Comparison of ENCODE assay signal across 13 cellular contexts in genomic region chr13:26923824-26924605, GRCh38.
A peak's percentile ranks its signal among the peaks of the same experiment; 100 is the strongest.
DNase-seq lines count a peak whose midpoint lies in the region; ATAC-seq, FAIRE-seq and TF ChIP-seq lines count a peak whose summit lies in the region.
"Had no signal": no experiment of that assay in that cellular context is flagged by ENCODE, and none has a peak within 500 bp of the region (broad histone marks: within the 10 kb centered on the region; RNA-seq: fewer than 3 reads in every experiment).

No MANE protein-coding gene starts in this region.

- 27% methylated on average over 7 of the region's 7 CpGs for WGBS in SK-N-SH (ENCODE audit: low lambda C conversion rate)

- H3K27me3 ChIP-seq in SK-N-SH (ENCODE audit: insufficient read depth) (0 out of 2 replicates have a peak, but pooled peaks cover 9% of the 10 kb centered on the region), parathyroid adenoma (ENCODE audit: control insufficient read depth, insufficient read depth, low read length) (no peaks in the 10 kb centered on the region)

- H3F3A ChIP-seq in SK-N-SH (replicated peaks; ENCODE audit: insufficient read depth): no peaks in the 10 kb centered on the region

- no peak for FAIRE-seq in GM12891 (lab: Jason Lieb, UNC)
- FAIRE-seq: frontal cortex had no signal

- H3K79me2 ChIP-seq in SK-N-SH (ENCODE audit: insufficient read depth) (no peaks in the 10 kb centered on the region), parathyroid adenoma (no peaks in the 10 kb centered on the region)

- POLR2A ChIA-PET in SK-N-SH (lab: Yijun Ruan, JAX): no interaction called here

- TF ChIP-seq EP300 in SK-N-SH (IDR thresholded peaks at IDR 0.05; ENCODE audit: borderline replicate concordance in 1 of 2, low read depth in 1 of 2, low read length in 1 of 2): no peak

- no peak for ATAC-seq in HG03175 (IDR thresholded peaks at IDR 0.05; ENCODE audit: unreplicated experiment)
- no peak for ATAC-seq in activated CD4-positive, CD25-positive, alpha-beta regulatory T cell treated with anti-CD3 and anti-CD28 coated beads, Interleukin-2, amount 50 U/mL, for 24 hours

- H3K9ac ChIP-seq in SK-N-SH (no peak overlapping the region), parathyroid adenoma (no peak overlapping the region)

- H3K27ac ChIP-seq in SK-N-SH (ENCODE audit: low read depth in 2 of 2, low read length in 1 of 2) (no peak overlapping the region), parathyroid adenoma (no peak overlapping the region)
- H3K27ac ChIP-seq: coronary artery had no signal

- TF ChIP-seq CTCF in SK-N-SH (IDR thresholded peaks at IDR 0.05): no peak
- no peak for TF ChIP-seq CTCF in fibroblast of pulmonary artery (IDR thresholded peaks at IDR 0.05; ENCODE audit: low read length, missing control alignments)
- no peak for TF ChIP-seq CTCF in parathyroid adenoma (IDR thresholded peaks at IDR 0.05)

- no peaks in the 10 kb centered on the region for H4K20me1 ChIP-seq in SK-N-SH (ENCODE audit: insufficient read depth)

- no peak for TF ChIP-seq RAD21 in SK-N-SH (IDR thresholded peaks at IDR 0.05; ENCODE audit: low read length)

- H3K4me1 ChIP-seq in SK-N-SH (ENCODE audit: control insufficient read depth in 1 of 2, insufficient read depth in 2 of 2, low read depth in 1 of 2, low read length in 1 of 2) (no peaks in the 10 kb centered on the region; a peak in 1 of 4 replicates), parathyroid adenoma (no peaks in the 10 kb centered on the region)

- CTCF ChIA-PET in SK-N-SH (lab: Yijun Ruan, JAX): interaction anchor here (1.0 to 1.1 kb wide), 3 partner anchors 23 to 226 kb away, joined by 3 read pairs; no protein-coding TSS in a partner anchor

- H3K9me2 ChIP-seq in SK-N-SH: no peaks in the 10 kb centered on the region

- no peak for TF ChIP-seq POLR2A in GM12891 (IDR thresholded peaks at IDR 0.05; ENCODE audit: low read depth, low read length)

- H2AFZ ChIP-seq in SK-N-SH (ENCODE audit: low read depth) (no peak overlapping the region), parathyroid adenoma (no peak overlapping the region)

- DNase-seq in GM04504 (ENCODE audit: low read depth) (peak; percentile 17), SK-N-SH (no peak), fibroblast of pulmonary artery (ENCODE audit: low read depth) (peak; percentile 80), GM12891 (ENCODE audit: insufficient read length, low spot score) (no peak)
- DNase-seq: activated naive CD4-positive, alpha-beta T cell treated with anti-CD3 and anti-CD28 coated beads for 36 hours; NCI-H1436; SHP77 treated with DMSO at 0.1 percent for 48 hours had no signal

- H3K36me3 ChIP-seq in SK-N-SH (replicated peaks in 1 of 2; ENCODE audit: control insufficient read depth in 1 of 2, insufficient read depth in 2 of 2, low read length in 1 of 2) (no peaks in the 10 kb centered on the region), parathyroid adenoma (ENCODE audit: control insufficient read depth, insufficient read depth, low read length) (no peaks in the 10 kb centered on the region)

- H3K9me3 ChIP-seq in SK-N-SH (no peaks in the 10 kb centered on the region), parathyroid adenoma (ENCODE audit: control insufficient read depth, low read length) (no peaks in the 10 kb centered on the region)

- H3K4me2 ChIP-seq in SK-N-SH (no peak overlapping the region), parathyroid adenoma (ENCODE audit: low read length) (peak overlapping the region; percentile 30)
- H3K4me2 ChIP-seq: smooth muscle cell had no signal

- H3K4me3 ChIP-seq in SK-N-SH (ENCODE audit: low read depth in 2 of 2, low read length in 1 of 2) (peak overlapping the region in 1 of 2 experiments; percentile 20; a peak in 1 of 4 replicates), fibroblast of pulmonary artery (replicated peaks; ENCODE audit: low read depth, low read length) (no peak overlapping the region), parathyroid adenoma (ENCODE audit: low read depth, low read length) (no peak overlapping the region)
- H3K4me3 ChIP-seq: coronary artery, smooth muscle cell had no signal

TF ChIP-seq in SK-N-SH, 30 proteins besides CTCF, POLR2A, EP300 and RAD21:
- TF ChIP-seq ELF1 (IDR thresholded peaks at IDR 0.05) (no peak), RXRA (IDR thresholded peaks at IDR 0.05; ENCODE audit: borderline replicate concordance, low read depth) (peak; percentile 18; the same call in 1 of the 2 replicates), NFIC (IDR thresholded peaks at IDR 0.05; ENCODE audit: borderline replicate concordance) (0 out of 2 replicates have a peak, but pooled peaks have one; percentile 18)

TF ChIP-seq in GM12891, 5 proteins besides CTCF, POLR2A, EP300 and RAD21:
- TF ChIP-seq POLR2AphosphoS5 (IDR thresholded peaks at IDR 0.05; ENCODE audit: low read depth, low read length) (no peak), POU2F2 (IDR thresholded peaks at IDR 0.05; ENCODE audit: low read depth, low read length) (no peak), PAX5 (IDR thresholded peaks at IDR 0.05; ENCODE audit: insufficient read depth, low read length, severe bottlenecking) (no peak)
TF ChIP-seq in GM12891: peak in this region for 0.

Comparison
In these comparisons a context has a peak if more than half of its experiments do, and no peak if none do; other contexts are left out.
1. DNase-seq: peak in GM04504 (single experiment) and fibroblast of pulmonary artery (single experiment); none in SK-N-SH (single experiment) and GM12891 (single experiment).